In genomic region chr14:96166475-96167223, GRCh38 we compare ENCODE assay signal across 17 cellular contexts. TPM values are rescaled to one million over a fixed set of nuclear protein-coding genes. Genes with fewer than 3 reads are reported as not detected.
DNase-seq lines count a peak whose midpoint lies in the region; ATAC-seq, FAIRE-seq and TF ChIP-seq lines count a peak whose summit lies in the region.
"Had no signal": no experiment of that assay in that cellular context is flagged by ENCODE, and none has a peak within 500 bp of the region (broad histone marks: within the 10 kb centered on the region; RNA-seq: fewer than 3 reads in every experiment).

No MANE protein-coding gene starts in this region.

- H3K4ac ChIP-seq in mesenchymal stem cell (ENCODE audit: low read depth in 1 of 2, low read length in 2 of 2), result peak overlapping the region; percentile 40 to 98

- peak overlapping the region; percentile 67 for H2BK15ac ChIP-seq in mesenchymal stem cell (ENCODE audit: low read depth, poor library complexity, severe bottlenecking)

- H3K18ac ChIP-seq in mesenchymal stem cell (ENCODE audit: low read depth in 1 of 2, low read length in 2 of 2), result peak overlapping the region; percentile 45 to 97

- CTCF ChIA-PET in HepG2 (lab: Yijun Ruan, JAX; ENCODE audit: low intra/inter-chr PET ratio, low total read pairs), result no interaction called here
- CTCF ChIA-PET in activated naive CD4-positive, alpha-beta T cell treated with anti-CD3 and anti-CD28 coated beads, Interleukin-2, amount 10 ng/mL, durations not matched to agents 7 days and 5 days (lab: Charles Lee), result no interaction called here

- H3K9me3 ChIP-seq in HepG2 (ENCODE audit: low read length) (no peaks in the 10 kb centered on the region), right lobe of liver (no peaks in the 10 kb centered on the region), mesenchymal stem cell (ENCODE audit: control insufficient read depth, low read length) (no peaks in the 10 kb centered on the region)
- H3K9me3 ChIP-seq: lower lobe of right lung had no signal

- H3K27ac Mint-ChIP-seq in activated naive CD4-positive, alpha-beta T cell treated with anti-CD3 and anti-CD28 coated beads, Interleukin-2, amount 10 ng/mL, durations not matched to agents 7 days and 5 days, result no peak overlapping the region
- H3K27ac Mint-ChIP-seq: CD8-positive, alpha-beta T cell; natural killer cell treated with Interleukin-12 subunit alpha and Interleukin-12 subunit beta and Interleukin-15 and Interleukin-18, amount 100 ng/mL, for 72 hours; stimulated activated effector memory CD8-positive, alpha-beta T cell treated with anti-CD3 and anti-CD28 coated beads, Interleukin-12 subunit alpha, Interleukin-12 subunit beta, amount 100 ng/mL, for 72 hours had no signal

- H4K20me1 ChIP-seq in HepG2 (ENCODE audit: insufficient read depth, low read length), result no peaks in the 10 kb centered on the region

- peak overlapping the region; percentile 24 for H2BK120ac ChIP-seq in mesenchymal stem cell (ENCODE audit: low read depth, low read length)

- H3K23ac ChIP-seq in mesenchymal stem cell (ENCODE audit: low read length in 2 of 2), result no peak overlapping the region

- TF ChIP-seq POLR2A in HepG2 (IDR thresholded peaks at IDR 0.05; ENCODE audit: insufficient read depth in 1 of 2, low read depth in 2 of 2, low read length in 2 of 2) (no peak), right lobe of liver (IDR thresholded peaks at IDR 0.05) (no peak)

- H3K9me3 Mint-ChIP-seq in activated naive CD4-positive, alpha-beta T cell treated with anti-CD3 and anti-CD28 coated beads, Interleukin-2, amount 10 ng/mL, durations not matched to agents 7 days and 5 days, result no peaks in the 10 kb centered on the region
- H3K9me3 Mint-ChIP-seq: CD8-positive, alpha-beta T cell; natural killer cell treated with Interleukin-12 subunit alpha and Interleukin-12 subunit beta and Interleukin-15 and Interleukin-18, amount 100 ng/mL, for 72 hours; stimulated activated effector memory CD8-positive, alpha-beta T cell treated with anti-CD3 and anti-CD28 coated beads, Interleukin-12 subunit alpha, Interleukin-12 subunit beta, amount 100 ng/mL, for 72 hours had no signal

- no TSS peak for BruUV-seq in HepG2 (replicated peaks; lab: Mats Ljungman, UMichigan)

- POLR2A ChIA-PET in HepG2 (lab: Yijun Ruan, JAX), result no interaction called here

- H3K79me1 ChIP-seq in mesenchymal stem cell (replicated peaks; ENCODE audit: low read length, poor library complexity, severe bottlenecking), result no peaks in the 10 kb centered on the region

- H3K4me2 ChIP-seq in HepG2 (ENCODE audit: low read depth, low read length), result no peak overlapping the region
- no peak overlapping the region for H3K4me2 ChIP-seq in mesenchymal stem cell (ENCODE audit: low read length, poor library complexity, severe bottlenecking)

- no peaks in the 10 kb centered on the region for H3K4me1 ChIP-seq in HepG2 (ENCODE audit: insufficient read depth, low read length)
- H3K4me1 ChIP-seq in right lobe of liver, result no peaks in the 10 kb centered on the region
- peaks cover 11% of the 10 kb centered on the region for H3K4me1 ChIP-seq in mesenchymal stem cell (ENCODE audit: control insufficient read depth, insufficient read depth, low read depth, low read length)
- H3K4me1 ChIP-seq: lower lobe of right lung had no signal

- 38% methylated on average over 10 of the region's 10 CpGs for WGBS in HepG2 (ENCODE audit: low lambda C conversion rate)
- 59% methylated on average over 3 of the region's 10 CpGs for WGBS in right lobe of liver (ENCODE audit: insufficient coverage, low coverage, low lambda C conversion rate, missing lambda C conversion rate)
- WGBS in mesenchymal stem cell, result 92% methylated on average over 9 of the region's 10 CpGs

- H3K4me3 ChIP-seq in HepG2 (replicated peaks in 1 of 3; ENCODE audit: insufficient read depth in 1 of 3, low read depth in 2 of 3, low read length in 3 of 3) (no peak overlapping the region), right lobe of liver (no peak overlapping the region), bronchial epithelial cell (ENCODE audit: low read depth, low read length) (no peak overlapping the region), mesenchymal stem cell (ENCODE audit: insufficient read depth in 1 of 2, low read depth in 1 of 2, low read length in 2 of 2) (peak overlapping the region in 1 of 2 experiments; percentile 20), foreskin fibroblast (ENCODE audit: low read depth in 1 of 2, low read length in 2 of 2) (no peak overlapping the region)
- H3K4me3 ChIP-seq: lower lobe of right lung had no signal

- H4K8ac ChIP-seq in mesenchymal stem cell (ENCODE audit: low read length), result peak overlapping the region; percentile 3

- no peaks in the 10 kb centered on the region for H3K27me3 Mint-ChIP-seq in activated naive CD4-positive, alpha-beta T cell treated with anti-CD3 and anti-CD28 coated beads, Interleukin-2, amount 10 ng/mL, durations not matched to agents 7 days and 5 days

- H3K4me3 Mint-ChIP-seq in activated naive CD4-positive, alpha-beta T cell treated with anti-CD3 and anti-CD28 coated beads, Interleukin-2, amount 10 ng/mL, durations not matched to agents 7 days and 5 days, result no peak overlapping the region
- H3K4me3 Mint-ChIP-seq: CD8-positive, alpha-beta T cell; natural killer cell treated with Interleukin-12 subunit alpha and Interleukin-12 subunit beta and Interleukin-15 and Interleukin-18, amount 100 ng/mL, for 72 hours; stimulated activated effector memory CD8-positive, alpha-beta T cell treated with anti-CD3 and anti-CD28 coated beads, Interleukin-12 subunit alpha, Interleukin-12 subunit beta, amount 100 ng/mL, for 72 hours had no signal

- peak overlapping the region in 1 of 2 experiments; percentile 72 for H3K14ac ChIP-seq in mesenchymal stem cell (ENCODE audit: low read length in 2 of 2)

- H3K79me2 ChIP-seq in HepG2 (ENCODE audit: insufficient read depth, low read length), result no peaks in the 10 kb centered on the region

- TF ChIP-seq CTCF in HepG2 (CRISPR knock-in tag; IDR thresholded peaks at IDR 0.05) (no peak), right lobe of liver (IDR thresholded peaks at IDR 0.05) (no peak), bronchial epithelial cell (IDR thresholded peaks at IDR 0.05; ENCODE audit: insufficient read depth, low read length, severe bottlenecking) (no peak), foreskin fibroblast (IDR thresholded peaks at IDR 0.05; ENCODE audit: low read depth, low read length) (no peak), GM10266 (IDR thresholded peaks at IDR 0.05; ENCODE audit: control insufficient read depth, insufficient read depth, low read depth, missing control alignments) (no peak)

- in situ Hi-C loops in HepG2 (cut with HindIII; ENCODE audit: extremely low pct_ligation_motif_present, low pct_unique_long_range_greater_than_20kb), result no loop called here

- no peak overlapping the region for H2AFZ ChIP-seq in HepG2 (ENCODE audit: low read length)
- no peak overlapping the region for H2AFZ ChIP-seq in mesenchymal stem cell (ENCODE audit: low read depth, low read length)

- peak overlapping the region; percentile 88 for H4K91ac ChIP-seq in mesenchymal stem cell (ENCODE audit: low read length)

- H2BK12ac ChIP-seq in mesenchymal stem cell (ENCODE audit: low read length in 2 of 2), result peak overlapping the region; percentile 72 to 98

- H3K9ac ChIP-seq in HepG2 (ENCODE audit: insufficient read depth, low read depth, low read length), result no peak overlapping the region
- H3K9ac ChIP-seq in mesenchymal stem cell (ENCODE audit: low read length), result peak overlapping the region; percentile 45

- FAIRE-seq in HepG2 (lab: Jason Lieb, UNC), result no peak
- FAIRE-seq in bronchial epithelial cell (lab: Jason Lieb, UNC), result peak; percentile 79

- H3K36me3 ChIP-seq in HepG2 (replicated peaks in 1 of 2; ENCODE audit: control insufficient read depth in 1 of 2, insufficient read depth in 2 of 2, low read length in 2 of 2) (no peaks in the 10 kb centered on the region), right lobe of liver (no peaks in the 10 kb centered on the region), bronchial epithelial cell (ENCODE audit: control insufficient read depth, insufficient read depth, low read length) (no peaks in the 10 kb centered on the region), mesenchymal stem cell (ENCODE audit: control insufficient read depth in 1 of 2, insufficient read depth in 2 of 2, low read depth in 1 of 2, low read length in 2 of 2) (no peaks in the 10 kb centered on the region)
- H3K36me3 ChIP-seq: lower lobe of right lung had no signal

- no peak overlapping the region for H2BK5ac ChIP-seq in mesenchymal stem cell (ENCODE audit: low read depth, low read length, poor library complexity, severe bottlenecking)

- TF ChIP-seq RAD21 in HepG2 (CRISPR knock-in tag; IDR thresholded peaks at IDR 0.05), result no peak

- H3K4me1 Mint-ChIP-seq in activated naive CD4-positive, alpha-beta T cell treated with anti-CD3 and anti-CD28 coated beads, Interleukin-2, amount 10 ng/mL, durations not matched to agents 7 days and 5 days, result no peaks in the 10 kb centered on the region
- H3K4me1 Mint-ChIP-seq: stimulated activated effector memory CD8-positive, alpha-beta T cell treated with anti-CD3 and anti-CD28 coated beads, Interleukin-12 subunit alpha, Interleukin-12 subunit beta, amount 100 ng/mL, for 72 hours had no signal

- ATAC-seq in HepG2 (no peak), right lobe of liver (no peak), HG03175 (IDR thresholded peaks at IDR 0.05; ENCODE audit: unreplicated experiment) (no peak)
- ATAC-seq: activated CD4-positive, CD25-positive, alpha-beta regulatory T cell treated with anti-CD3 and anti-CD28 coated beads, Interleukin-2, amount 50 U/mL, for 24 hours; CD8-positive, alpha-beta T cell; stimulated activated effector memory CD8-positive, alpha-beta T cell treated with anti-CD3 and anti-CD28 coated beads, Interleukin-12 subunit alpha, Interleukin-12 subunit beta, amount 100 ng/mL, for 72 hours had no signal

- TF ChIP-seq EP300 in HepG2 (IDR thresholded peaks at IDR 0.05; ENCODE audit: low read depth in 2 of 2, low read length in 2 of 2), result no peak
- TF ChIP-seq EP300 in HepG2 (CRISPR knock-in tag; IDR thresholded peaks at IDR 0.05; ENCODE audit: borderline replicate concordance), result no peak

- H3K27ac ChIP-seq in HepG2 (ENCODE audit: extremely low read length, insufficient read depth, low read length) (no peak overlapping the region), right lobe of liver (no peak overlapping the region), mesenchymal stem cell (ENCODE audit: low read length, poor library complexity, severe bottlenecking) (no peak overlapping the region)
- H3K27ac ChIP-seq: lower lobe of right lung had no signal

- intact Hi-C loops in HepG2 (cut with micrococcal nuclease; ENCODE audit: unreplicated experiment) (no loop called here), right lobe of liver (cut with DNase I) (no loop called here)

- no peak overlapping the region for H2AK5ac ChIP-seq in mesenchymal stem cell (ENCODE audit: low read length, severe bottlenecking)

- H3K36me3 Mint-ChIP-seq in activated naive CD4-positive, alpha-beta T cell treated with anti-CD3 and anti-CD28 coated beads, Interleukin-2, amount 10 ng/mL, durations not matched to agents 7 days and 5 days, result no peaks in the 10 kb centered on the region
- H3K36me3 Mint-ChIP-seq: CD8-positive, alpha-beta T cell; natural killer cell treated with Interleukin-12 subunit alpha and Interleukin-12 subunit beta and Interleukin-15 and Interleukin-18, amount 100 ng/mL, for 72 hours; stimulated activated effector memory CD8-positive, alpha-beta T cell treated with anti-CD3 and anti-CD28 coated beads, Interleukin-12 subunit alpha, Interleukin-12 subunit beta, amount 100 ng/mL, for 72 hours had no signal

- H3K27me3 ChIP-seq in HepG2 (ENCODE audit: control insufficient read depth in 1 of 2, insufficient read depth in 2 of 2, low read length in 2 of 2) (no peaks in the 10 kb centered on the region), right lobe of liver (no peaks in the 10 kb centered on the region), bronchial epithelial cell (ENCODE audit: control insufficient read depth, insufficient read depth, low read length) (no peaks in the 10 kb centered on the region), mesenchymal stem cell (ENCODE audit: control insufficient read depth in 1 of 2, insufficient read depth in 1 of 2, low read length in 2 of 2) (peaks cover 0 to 3% of the 10 kb centered on the region in 2 experiments)

- DNase-seq in HepG2 (ENCODE audit: low spot score) (no peak), right lobe of liver (no peak), bronchial epithelial cell (ENCODE audit: low read depth) (no peak), mesenchymal stem cell (no peak), foreskin fibroblast (no peak), GM10266 (ENCODE audit: extremely low spot score) (no peak)
- DNase-seq in activated naive CD4-positive, alpha-beta T cell treated with anti-CD3 and anti-CD28 coated beads, Interleukin-2, amount 10 ng/mL, durations not matched to agents 7 days and 5 days, result no peak
- DNase-seq: ACHN, lower lobe of right lung, NCI-H2081, NCI-H524, posterior cingulate gyrus had no signal

RNA-seq across cellular contexts. Expression of gene BDKRB2, which starts 38.0 kb away (rescaled TPM):
- not detected in 2 replicates for total RNA-seq in HepG2 (2016; rRNA removed; fragmentation: Illumina TruSeq; extraction: Trizol)
- total RNA-seq in HepG2 (2016; cell fraction: cytosol; rRNA removed; fragmentation: Illumina TruSeq; extraction: Trizol; ENCODE audit: low read depth), result not detected in 2 replicates
- not detected in 2 replicates for total RNA-seq in HepG2 (2016; cell fraction: insoluble cytoplasmic fraction; rRNA removed; fragmentation: Illumina TruSeq; extraction: Trizol)
- not detected in 2 replicates for total RNA-seq in HepG2 (2016; cell fraction: membrane; rRNA removed; fragmentation: Illumina TruSeq; extraction: Trizol)
- not detected in 2 replicates for total RNA-seq in HepG2 (2016; cell fraction: nucleus; rRNA removed; fragmentation: Illumina TruSeq; extraction: Trizol)
- polyA plus RNA-seq in HepG2 (2011; rRNA removed), result 0.03 TPM in 2 replicates
- 0.03 TPM in 2 replicates for polyA plus RNA-seq in HepG2 (2011; cell fraction: cytosol; rRNA removed)
- not detected in 2 replicates for polyA plus RNA-seq in HepG2 (2011; cell fraction: nucleus; rRNA removed)
- polyA plus RNA-seq in HepG2 (2012), result not detected in 2 replicates
- polyA plus RNA-seq in HepG2 (2016; cell fraction: cytosol; fragmentation: Illumina TruSeq; extraction: Trizol; ENCODE audit: low read depth), result not detected in 2 replicates
- polyA plus RNA-seq in HepG2 (2016; cell fraction: insoluble cytoplasmic fraction; fragmentation: Illumina TruSeq; extraction: Trizol; ENCODE audit: low read depth), result not detected in 2 replicates
- not detected in 2 replicates for polyA plus RNA-seq in HepG2 (2016; cell fraction: membrane; fragmentation: Illumina TruSeq; extraction: Trizol; ENCODE audit: low read depth)
- not detected in 2 replicates for polyA plus RNA-seq in HepG2 (2016; cell fraction: nucleus; fragmentation: Illumina TruSeq; extraction: Trizol; ENCODE audit: insufficient read depth, low read depth)
- 0.04 and 24.0 TPM in 2 replicates for polyA minus RNA-seq in HepG2 (2011; rRNA and poly(A)+ RNA removed; ENCODE audit: low replicate concordance)
- polyA minus RNA-seq in HepG2 (2011; cell fraction: cytosol; rRNA and poly(A)+ RNA removed), result not detected in 2 replicates
- 0.12 TPM in 1 of 2 replicates, not detected in the other for polyA minus RNA-seq in HepG2 (2011; cell fraction: nucleus; rRNA and poly(A)+ RNA removed)
- under 1 TPM; 0.07 to 0.60 (median 0.22) TPM for total RNA-seq in right lobe of liver
- total RNA-seq in bronchial epithelial cell, result 3.2 and 6.5 TPM in 2 replicates
- 16.1 TPM for polyA plus RNA-seq in mesenchymal stem cell (2013, experiment 1 of 2)
- 16.1 TPM for polyA plus RNA-seq in mesenchymal stem cell (2013, experiment 2 of 2)
- total RNA-seq: CD8-positive, alpha-beta T cell; natural killer cell treated with Interleukin-12 subunit alpha and Interleukin-12 subunit beta and Interleukin-15 and Interleukin-18, amount 100 ng/mL, for 72 hours had no signal
